In genomic region chr11:65295571-65296338, GRCh38 we compare ENCODE assay signal across 1 cellular context.
TF ChIP-seq lines count a peak whose summit lies in the region.

No MANE protein-coding gene starts in this region.

TF ChIP-seq in HepG2, 621 proteins besides CTCF, POLR2A, EP300 and RAD21 (continued from another document):
- TF ChIP-seq ZNF609 (CRISPR knock-in tag; IDR thresholded peaks at IDR 0.05; ENCODE audit: borderline replicate concordance) (no peak), MEF2D (CRISPR knock-in tag; IDR thresholded peaks at IDR 0.05) (no peak), JUNB (CRISPR knock-in tag; IDR thresholded peaks at IDR 0.05; ENCODE audit: borderline replicate concordance) (no peak), ELF4 (CRISPR knock-in tag; IDR thresholded peaks at IDR 0.05; ENCODE audit: borderline replicate concordance) (no peak), CSRNP2 (CRISPR knock-in tag; conservative IDR thresholded peaks at IDR 0.05; ENCODE audit: low read depth) (no peak), ZNF205 (CRISPR knock-in tag; IDR thresholded peaks at IDR 0.05) (no peak), TCF7L2 (IDR thresholded peaks at IDR 0.05; ENCODE audit: low read depth, low read length) (no peak), ZBTB20 (CRISPR knock-in tag; IDR thresholded peaks at IDR 0.05; ENCODE audit: borderline replicate concordance, low read depth) (no peak), CREBL2 (CRISPR knock-in tag; IDR thresholded peaks at IDR 0.05; ENCODE audit: borderline replicate concordance) (no peak), ZNF234 (CRISPR knock-in tag; conservative IDR thresholded peaks at IDR 0.05) (no peak), KLF9 (CRISPR knock-in tag; IDR thresholded peaks at IDR 0.05; ENCODE audit: low read depth) (no peak), NFE2 (CRISPR knock-in tag; IDR thresholded peaks at IDR 0.05) (no peak), DBP (CRISPR knock-in tag; IDR thresholded peaks at IDR 0.05; ENCODE audit: not compliant biosample characterization) (no peak), NR2C2 (CRISPR knock-in tag; IDR thresholded peaks at IDR 0.05; ENCODE audit: borderline replicate concordance) (no peak), ZNF644 (CRISPR knock-in tag; IDR thresholded peaks at IDR 0.05; ENCODE audit: low read depth) (no peak)
TF ChIP-seq in HepG2: peak in this region for 33.
